ENCODE assay signal across 8 cellular contexts in genomic region chr18:46097853-46098615, GRCh38. TPM values are rescaled to one million over a fixed set of nuclear protein-coding genes. Genes with fewer than 3 reads are reported as not detected.
DNase-seq lines count a peak whose midpoint lies in the region; ATAC-seq and TF ChIP-seq lines count a peak whose summit lies in the region.

TSS of gene ATP5F1A (minus strand) at chr18:46098296. CDS start at chr18:46098231, 65 bp downstream.

- ATAC-seq in GM18907 (IDR thresholded peaks at IDR 0.05; ENCODE audit: unreplicated experiment) (peak; percentile 87), HG03159 (IDR thresholded peaks at IDR 0.05; ENCODE audit: unreplicated experiment) (peak; percentile 77), left colon (peak; percentile 89)

- TF ChIP-seq CTCF in AG09319 (IDR thresholded peaks at IDR 0.05; ENCODE audit: low read depth, low read length) (peak; percentile 7), choroid plexus epithelial cell (conservative IDR thresholded peaks at IDR 0.05; ENCODE audit: low read depth, low read length) (no peak)

- H3K4me3 ChIP-seq in choroid plexus epithelial cell (ENCODE audit: low read depth, low read length) = peak within 1 kb of the TSS; percentile 79

- peak; percentile 44 for DNase-seq in AG09319 (ENCODE audit: extremely low read depth, low read depth)
- peak; percentile 76 for DNase-seq in NCI-H446 treated with DMSO at 0.1 percent for 48 hours (lab: John Stamatoyannopoulos, UW)
- DNase-seq in activated CD4-positive, alpha-beta T cell treated with anti-CD3 and anti-CD28 coated beads for 24 hours (ENCODE audit: low read depth in 2 of 2) = peak; percentile 70 to 80
- DNase-seq in choroid plexus epithelial cell (ENCODE audit: low read depth) = peak; percentile 83
- DNase-seq in left colon = peak; percentile 85 to 94
- peak; percentile 87 for DNase-seq in stimulated activated CD4-positive, alpha-beta T cell treated with anti-CD3 and anti-CD28 coated beads, Interleukin-1b, Interleukin-23, amount 100 ng/mL, for 48 hours

- intact Hi-C loops in left colon (cut with DNase I, micrococcal nuclease) = no loop called here

RNA-seq across cellular contexts. Expression of gene ATP5F1A, which starts in this region (rescaled TPM):
- total RNA-seq in left colon = 100 to 1,000 TPM; 652 to 824 TPM

Comparison
In these comparisons a context has a peak if more than half of its experiments do, and no peak if none do; other contexts are left out.
1. Peak in every context shown above with its lines: DNase-seq, ATAC-seq and H3K4me3 ChIP-seq.